ENCODE assay signal across 24 cellular contexts in the genomic region with DNA sequence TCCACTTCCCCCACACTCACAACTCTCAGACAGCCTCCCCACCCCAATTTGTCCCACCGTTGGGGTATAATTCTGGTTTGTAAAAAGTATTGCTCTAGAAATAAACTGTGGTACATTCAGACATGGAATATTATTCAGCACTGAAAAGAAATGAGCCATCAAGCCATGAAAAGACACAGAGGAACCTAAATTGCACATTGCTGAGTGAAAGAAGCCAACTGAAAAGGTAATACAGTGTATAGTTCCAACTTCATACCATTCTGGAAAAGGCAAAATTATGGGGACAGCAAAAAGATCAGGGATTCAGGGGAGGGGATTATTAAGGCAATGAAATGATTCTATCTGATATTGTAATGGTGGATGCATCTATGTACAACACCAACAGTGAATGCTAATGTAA. TPM values are rescaled to one million over a fixed set of nuclear protein-coding genes. Genes with fewer than 3 reads are reported as not detected.
DNase-seq lines count a peak whose midpoint lies in the region; ATAC-seq and TF ChIP-seq lines count a peak whose summit lies in the region.
"Had no signal": no experiment of that assay in that cellular context is flagged by ENCODE, and none has a peak within 500 bp of the region (broad histone marks: within the 10 kb centered on the region; RNA-seq: fewer than 3 reads in every experiment).

No MANE protein-coding gene starts in this region.

- no peak overlapping the region for H2AFZ ChIP-seq in GM23248

- peaks cover 99% of the 10 kb centered on the region for H3K4me1 ChIP-seq in GM23248 (ENCODE audit: insufficient read depth)
- H3K4me1 ChIP-seq in subcutaneous abdominal adipose tissue (ENCODE audit: control insufficient read depth in 5 of 5, insufficient read depth in 5 of 5, low read length in 5 of 5), result peaks cover 18 to 78% (median 74%) of the 10 kb centered on the region in 5 donors

- H3F3A ChIP-seq in GM23248 (ENCODE audit: insufficient read depth), result peaks cover 99% of the 10 kb centered on the region

- H3K4me3 Mint-ChIP-seq in T-helper 17 cell (peak overlapping the region; percentile 4), glutamatergic neuron (ENCODE audit: unreplicated experiment) (no peak overlapping the region)
- H3K4me3 Mint-ChIP-seq: activated T-cell treated with anti-CD3 and anti-CD28 coated beads, Interleukin-2, amount 50 U/mL, for 72 hours; CD8-positive, alpha-beta T cell; naive B cell had no signal

- H3K27me3 Mint-ChIP-seq in T-helper 17 cell, result no peaks in the 10 kb centered on the region
- peaks cover 5% of the 10 kb centered on the region for H3K27me3 Mint-ChIP-seq in glutamatergic neuron (ENCODE audit: unreplicated experiment)
- H3K27me3 Mint-ChIP-seq: naive B cell had no signal

- H3K4me3 ChIP-seq in GM23248 (peak overlapping the region; percentile 45), subcutaneous abdominal adipose tissue (ENCODE audit: low read depth in 1 of 5, low read length in 5 of 5) (peak overlapping the region in 1 of 5 donors; percentile 17), coronary artery (no peak overlapping the region)
- H3K4me3 ChIP-seq: lung, right atrium auricular region had no signal

- H3K27ac ChIP-seq in GM23248 (peak overlapping the region; percentile 100), subcutaneous abdominal adipose tissue (ENCODE audit: low read depth, low read length) (peak overlapping the region; percentile 56), coronary artery (no peak overlapping the region)
- H3K27ac ChIP-seq: right atrium auricular region had no signal

- DNase-seq in GM23248 (peak; percentile 1), T-helper 17 cell (no peak), glutamatergic neuron (no peak), coronary artery (ENCODE audit: low spot score) (no peak), NCI-H2029 (lab: John Stamatoyannopoulos, UW) (no peak)
- DNase-seq: activated CD4-positive, CD25-positive, alpha-beta regulatory T cell treated with anti-CD3 and anti-CD28 coated beads, Interleukin-2, amount 50 U/mL, for 72 hours; activated T-cell treated with anti-CD3 and anti-CD28 coated beads, Interleukin-2, amount 50 U/mL, for 72 hours; CD8-positive, alpha-beta T cell; erythroblast; GDM1; H7; kidney; naive B cell; NCI-H1417 treated with DMSO at 0.1 percent for 48 hours; NCI-H2107; NCI-H510A treated with DMSO at 0.1 percent for 48 hours; NK-92 treated with Interleukin-12 subunit alpha and Interleukin-12 subunit beta, amount 100 ng/mL, for 24 hours; nucleus accumbens; RPMI8226 had no signal

- H3K36me3 ChIP-seq in GM23248 (ENCODE audit: low read depth) (peaks cover 67% of the 10 kb centered on the region), subcutaneous abdominal adipose tissue (ENCODE audit: control insufficient read depth in 5 of 5, insufficient read depth in 5 of 5, low read length in 5 of 5) (peaks cover 25 to 43% (median 26%) of the 10 kb centered on the region in 5 donors)

- peaks cover 4% of the 10 kb centered on the region for H3K9me3 Mint-ChIP-seq in glutamatergic neuron (ENCODE audit: unreplicated experiment)
- H3K9me3 Mint-ChIP-seq: activated naive CD4-positive, alpha-beta T cell treated with anti-CD3 and anti-CD28 coated beads, Interleukin-2, amount 50 U/mL, for 72 hours; activated T-cell treated with anti-CD3 and anti-CD28 coated beads, Interleukin-2, amount 50 U/mL, for 72 hours; CD8-positive, alpha-beta T cell; naive B cell had no signal

- TF ChIP-seq CTCF in glutamatergic neuron (IDR thresholded peaks at IDR 0.05; ENCODE audit: partially characterized antibody, unreplicated experiment) (no peak), coronary artery (IDR thresholded peaks at IDR 0.05) (no peak)

- peak overlapping the region; percentile 62 for H3K4me2 ChIP-seq in GM23248 (ENCODE audit: unreplicated experiment)

- H3K36me3 Mint-ChIP-seq in T-helper 17 cell (ENCODE audit: low read depth) (peaks cover 5% of the 10 kb centered on the region), glutamatergic neuron (ENCODE audit: unreplicated experiment) (peaks cover 16% of the 10 kb centered on the region)
- H3K36me3 Mint-ChIP-seq: activated naive CD4-positive, alpha-beta T cell treated with anti-CD3 and anti-CD28 coated beads, Interleukin-2, amount 50 U/mL, for 72 hours; CD8-positive, alpha-beta T cell; naive B cell had no signal

- no peak for ATAC-seq in T-helper 17 cell
- ATAC-seq in GM19395 (IDR thresholded peaks at IDR 0.05; ENCODE audit: unreplicated experiment), result no peak
- ATAC-seq: activated naive CD4-positive, alpha-beta T cell treated with anti-CD3 and anti-CD28 coated beads, Interleukin-2, amount 50 U/mL, for 72 hours; activated T-cell treated with anti-CD3 and anti-CD28 coated beads, Interleukin-2, amount 50 U/mL, for 72 hours; CD8-positive, alpha-beta T cell had no signal

- peaks cover 100% of the 10 kb centered on the region for H3K79me2 ChIP-seq in GM23248 (ENCODE audit: insufficient read depth)

- H3K9me3 ChIP-seq in GM23248 (ENCODE audit: low read depth), result no peaks in the 10 kb centered on the region
- H3K9me3 ChIP-seq in T-helper 17 cell (ENCODE audit: control insufficient read depth, low read length, poor library complexity, severe bottlenecking), result no peaks in the 10 kb centered on the region
- H3K9me3 ChIP-seq in subcutaneous abdominal adipose tissue (ENCODE audit: control insufficient read depth in 5 of 5, low read length in 5 of 5), result no peaks in the 10 kb centered on the region
- H3K9me3 ChIP-seq: right atrium auricular region had no signal

- peaks cover 51% of the 10 kb centered on the region for H4K20me1 ChIP-seq in GM23248 (ENCODE audit: insufficient read depth)

- H3K4me1 Mint-ChIP-seq in T-helper 17 cell (peaks cover 53% of the 10 kb centered on the region), glutamatergic neuron (ENCODE audit: low read depth, unreplicated experiment) (peaks cover 34% of the 10 kb centered on the region)

- H3K9me2 ChIP-seq in GM23248 (ENCODE audit: insufficient read depth), result no peaks in the 10 kb centered on the region

- H3K9ac ChIP-seq in GM23248 (peak overlapping the region; percentile 99), subcutaneous abdominal adipose tissue (ENCODE audit: low read length in 5 of 5) (no peak overlapping the region)

- no peaks in the 10 kb centered on the region for H3K27me3 ChIP-seq in GM23248 (replicated peaks; ENCODE audit: insufficient read depth)
- H3K27me3 ChIP-seq in subcutaneous abdominal adipose tissue (ENCODE audit: control insufficient read depth in 5 of 5, insufficient read depth in 4 of 5, low read length in 5 of 5), result no peaks in the 10 kb centered on the region
- H3K27me3 ChIP-seq: right atrium auricular region had no signal

- H3K27ac Mint-ChIP-seq in T-helper 17 cell, result peak overlapping the region; percentile 56
- H3K27ac Mint-ChIP-seq in glutamatergic neuron (ENCODE audit: unreplicated experiment), result peak overlapping the region; percentile 3
- H3K27ac Mint-ChIP-seq: activated naive CD4-positive, alpha-beta T cell treated with anti-CD3 and anti-CD28 coated beads, Interleukin-2, amount 50 U/mL, for 72 hours; activated T-cell treated with anti-CD3 and anti-CD28 coated beads, Interleukin-2, amount 50 U/mL, for 72 hours; CD8-positive, alpha-beta T cell; naive B cell had no signal

- in situ Hi-C loops in GM23248 (cut with MboI), result no loop called here

- 93 to 100% methylated on average over 1 of the region's 1 CpG for WGBS in GM23248 (ENCODE audit: low coverage in 1 of 2, low lambda C conversion rate in 2 of 2, missing lambda C conversion rate in 2 of 2), 2 experiments

RNA-seq across cellular contexts. Expression of gene ANXA2, which starts 10.5 kb away (rescaled TPM):
- total RNA-seq in GM23248 (2014; rRNA removed; shearing (Covaris generic)), result 4,470 and 4,692 TPM in 2 replicates
- polyA plus RNA-seq in GM23248 (2016; fragmentation: Nextera tagmentation; extraction: Ambion mirVana), result 6,052 and 6,251 TPM in 2 replicates
- total RNA-seq in T-helper 17 cell (100 to 1,000 TPM; 186 to 190 TPM), glutamatergic neuron (ENCODE audit: unreplicated experiment) (925 TPM)

Comparison
In these comparisons a context has a peak if more than half of its experiments do, and no peak if none do; other contexts are left out.
1. H3K27ac ChIP-seq: peak in GM23248 (single experiment) and subcutaneous abdominal adipose tissue (single experiment); none in coronary artery (0 of 2).